ENCODE assay signal across 2 cellular contexts in the genomic region with DNA sequence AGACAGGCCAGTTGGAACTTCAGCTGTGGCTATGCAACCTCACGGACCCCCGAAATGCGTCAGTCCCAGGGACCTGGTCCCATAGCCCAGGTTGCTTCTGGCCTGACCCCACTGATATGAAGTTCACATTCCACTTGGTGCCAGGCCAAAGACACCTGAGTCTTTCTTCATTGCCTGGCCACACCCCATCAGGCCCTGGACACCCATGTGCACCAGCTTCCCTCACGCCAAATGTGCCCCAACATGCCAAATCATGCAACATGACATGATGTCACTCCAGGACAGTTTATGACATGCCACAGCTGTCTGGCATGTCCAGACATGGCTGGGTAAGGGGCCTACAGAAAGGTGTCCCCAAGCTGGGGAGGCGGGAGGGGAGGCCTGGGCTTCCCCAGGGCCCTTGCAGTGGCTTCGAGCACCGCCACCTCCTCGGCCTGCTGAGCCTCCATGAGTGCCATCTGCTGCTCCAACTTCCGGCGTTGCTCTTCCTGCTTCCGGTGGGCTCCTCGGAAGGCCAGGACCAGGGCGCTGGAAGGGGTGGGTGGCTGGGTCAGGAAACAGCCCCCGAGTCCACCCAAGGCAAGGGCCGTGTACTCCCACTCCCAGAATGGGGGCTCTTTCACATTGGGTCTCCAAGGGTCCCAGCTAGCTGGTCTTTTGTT.
A peak's percentile ranks its signal among the peaks of the same experiment; 100 is the strongest.
TF ChIP-seq lines count a peak whose summit lies in the region.

No MANE protein-coding gene starts in this region.

TF ChIP-seq in HEK293, 187 proteins besides CTCF, POLR2A, EP300 and RAD21:
- TF ChIP-seq, protein P1, sequence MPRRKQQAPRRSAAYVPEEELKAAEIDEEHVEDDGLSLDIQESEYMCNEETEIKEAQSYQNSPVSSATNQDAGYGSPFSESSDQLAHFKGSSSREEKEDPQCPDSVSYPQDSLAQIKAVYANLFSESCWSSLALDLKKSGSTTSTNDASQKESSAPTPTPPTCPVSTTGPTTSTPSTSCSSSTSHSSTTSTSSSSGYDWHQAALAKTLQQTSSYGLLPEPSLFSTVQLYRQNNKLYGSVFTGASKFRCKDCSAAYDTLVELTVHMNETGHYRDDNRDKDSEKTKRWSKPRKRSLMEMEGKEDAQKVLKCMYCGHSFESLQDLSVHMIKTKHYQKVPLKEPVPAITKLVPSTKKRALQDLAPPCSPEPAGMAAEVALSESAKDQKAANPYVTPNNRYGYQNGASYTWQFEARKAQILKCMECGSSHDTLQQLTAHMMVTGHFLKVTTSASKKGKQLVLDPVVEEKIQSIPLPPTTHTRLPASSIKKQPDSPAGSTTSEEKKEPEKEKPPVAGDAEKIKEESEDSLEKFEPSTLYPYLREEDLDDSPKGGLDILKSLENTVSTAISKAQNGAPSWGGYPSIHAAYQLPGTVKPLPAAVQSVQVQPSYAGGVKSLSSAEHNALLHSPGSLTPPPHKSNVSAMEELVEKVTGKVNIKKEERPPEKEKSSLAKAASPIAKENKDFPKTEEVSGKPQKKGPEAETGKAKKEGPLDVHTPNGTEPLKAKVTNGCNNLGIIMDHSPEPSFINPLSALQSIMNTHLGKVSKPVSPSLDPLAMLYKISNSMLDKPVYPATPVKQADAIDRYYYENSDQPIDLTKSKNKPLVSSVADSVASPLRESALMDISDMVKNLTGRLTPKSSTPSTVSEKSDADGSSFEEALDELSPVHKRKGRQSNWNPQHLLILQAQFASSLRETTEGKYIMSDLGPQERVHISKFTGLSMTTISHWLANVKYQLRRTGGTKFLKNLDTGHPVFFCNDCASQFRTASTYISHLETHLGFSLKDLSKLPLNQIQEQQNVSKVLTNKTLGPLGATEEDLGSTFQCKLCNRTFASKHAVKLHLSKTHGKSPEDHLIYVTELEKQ (tag by site-specific recombination; IDR thresholded peaks at IDR 0.05; ENCODE audit: borderline replicate concordance) = no peak
- TF ChIP-seq, protein P2, sequence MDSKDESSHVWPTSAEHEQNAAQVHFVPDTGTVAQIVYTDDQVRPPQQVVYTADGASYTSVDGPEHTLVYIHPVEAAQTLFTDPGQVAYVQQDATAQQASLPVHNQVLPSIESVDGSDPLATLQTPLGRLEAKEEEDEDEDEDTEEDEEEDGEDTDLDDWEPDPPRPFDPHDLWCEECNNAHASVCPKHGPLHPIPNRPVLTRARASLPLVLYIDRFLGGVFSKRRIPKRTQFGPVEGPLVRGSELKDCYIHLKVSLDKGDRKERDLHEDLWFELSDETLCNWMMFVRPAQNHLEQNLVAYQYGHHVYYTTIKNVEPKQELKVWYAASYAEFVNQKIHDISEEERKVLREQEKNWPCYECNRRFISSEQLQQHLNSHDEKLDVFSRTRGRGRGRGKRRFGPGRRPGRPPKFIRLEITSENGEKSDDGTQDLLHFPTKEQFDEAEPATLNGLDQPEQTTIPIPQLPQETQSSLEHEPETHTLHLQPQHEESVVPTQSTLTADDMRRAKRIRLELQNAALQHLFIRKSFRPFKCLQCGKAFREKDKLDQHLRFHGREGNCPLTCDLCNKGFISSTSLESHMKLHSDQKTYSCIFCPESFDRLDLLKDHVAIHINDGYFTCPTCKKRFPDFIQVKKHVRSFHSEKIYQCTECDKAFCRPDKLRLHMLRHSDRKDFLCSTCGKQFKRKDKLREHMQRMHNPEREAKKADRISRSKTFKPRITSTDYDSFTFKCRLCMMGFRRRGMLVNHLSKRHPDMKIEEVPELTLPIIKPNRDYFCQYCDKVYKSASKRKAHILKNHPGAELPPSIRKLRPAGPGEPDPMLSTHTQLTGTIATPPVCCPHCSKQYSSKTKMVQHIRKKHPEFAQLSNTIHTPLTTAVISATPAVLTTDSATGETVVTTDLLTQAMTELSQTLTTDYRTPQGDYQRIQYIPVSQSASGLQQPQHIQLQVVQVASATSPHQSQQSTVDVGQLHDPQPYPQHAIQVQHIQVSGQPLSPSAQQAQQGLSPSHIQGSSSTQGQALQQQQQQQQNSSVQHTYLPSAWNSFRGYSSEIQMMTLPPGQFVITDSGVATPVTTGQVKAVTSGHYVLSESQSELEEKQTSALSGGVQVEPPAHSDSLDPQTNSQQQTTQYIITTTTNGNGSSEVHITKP (tag by site-specific recombination; IDR thresholded peaks at IDR 0.05) = peak; percentile 44
- TF ChIP-seq ZNF623 (tag by site-specific recombination; IDR thresholded peaks at IDR 0.05) = peak; percentile 18; the same call in 1 of the 2 replicates

TF ChIP-seq in K562, 482 proteins besides CTCF, POLR2A, EP300 and RAD21:
- TF ChIP-seq, protein P3, sequence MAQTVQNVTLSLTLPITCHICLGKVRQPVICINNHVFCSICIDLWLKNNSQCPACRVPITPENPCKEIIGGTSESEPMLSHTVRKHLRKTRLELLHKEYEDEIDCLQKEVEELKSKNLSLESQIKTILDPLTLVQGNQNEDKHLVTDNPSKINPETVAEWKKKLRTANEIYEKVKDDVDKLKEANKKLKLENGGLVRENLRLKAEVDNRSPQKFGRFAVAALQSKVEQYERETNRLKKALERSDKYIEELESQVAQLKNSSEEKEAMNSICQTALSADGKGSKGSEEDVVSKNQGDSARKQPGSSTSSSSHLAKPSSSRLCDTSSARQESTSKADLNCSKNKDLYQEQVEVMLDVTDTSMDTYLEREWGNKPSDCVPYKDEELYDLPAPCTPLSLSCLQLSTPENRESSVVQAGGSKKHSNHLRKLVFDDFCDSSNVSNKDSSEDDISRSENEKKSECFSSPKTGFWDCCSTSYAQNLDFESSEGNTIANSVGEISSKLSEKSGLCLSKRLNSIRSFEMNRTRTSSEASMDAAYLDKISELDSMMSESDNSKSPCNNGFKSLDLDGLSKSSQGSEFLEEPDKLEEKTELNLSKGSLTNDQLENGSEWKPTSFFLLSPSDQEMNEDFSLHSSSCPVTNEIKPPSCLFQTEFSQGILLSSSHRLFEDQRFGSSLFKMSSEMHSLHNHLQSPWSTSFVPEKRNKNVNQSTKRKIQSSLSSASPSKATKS (CRISPR knock-in tag; IDR thresholded peaks at IDR 0.05) = no peak
- no peak for TF ChIP-seq EWSR1 (IDR thresholded peaks at IDR 0.05; ENCODE audit: borderline replicate concordance, low read depth, partially characterized antibody)
- TF ChIP-seq CEBPG (CRISPR knock-in tag; IDR thresholded peaks at IDR 0.05) = peak; percentile 25; the same call in 1 of the 2 replicates
- TF ChIP-seq CEBPG (tag; conservative IDR thresholded peaks at IDR 0.05 in 1 of 2, IDR thresholded peaks at IDR 0.05 in 1 of 2) = no peak
- no peak for TF ChIP-seq ELF2 (CRISPR knock-in tag; IDR thresholded peaks at IDR 0.05)
- TF ChIP-seq BRCA1 (IDR thresholded peaks at IDR 0.05) = no peak
- 0 out of 2 replicates have a peak, but pooled peaks have one; percentile 26 for TF ChIP-seq BRCA1 (CRISPR knock-in tag; IDR thresholded peaks at IDR 0.05)
- TF ChIP-seq, protein P4, sequence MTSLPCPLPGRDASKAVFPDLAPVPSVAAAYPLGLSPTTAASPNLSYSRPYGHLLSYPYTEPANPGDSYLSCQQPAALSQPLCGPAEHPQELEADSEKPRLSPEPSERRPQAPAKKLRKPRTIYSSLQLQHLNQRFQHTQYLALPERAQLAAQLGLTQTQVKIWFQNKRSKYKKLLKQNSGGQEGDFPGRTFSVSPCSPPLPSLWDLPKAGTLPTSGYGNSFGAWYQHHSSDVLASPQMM (CRISPR knock-in tag; IDR thresholded peaks at IDR 0.05) = no peak
- TF ChIP-seq RUNX1 (IDR thresholded peaks at IDR 0.05; ENCODE audit: low read depth) = no peak
- no peak for TF ChIP-seq SAFB2 (IDR thresholded peaks at IDR 0.05; ENCODE audit: borderline replicate concordance, low read depth, low read length, severe bottlenecking)
- TF ChIP-seq, protein P5, sequence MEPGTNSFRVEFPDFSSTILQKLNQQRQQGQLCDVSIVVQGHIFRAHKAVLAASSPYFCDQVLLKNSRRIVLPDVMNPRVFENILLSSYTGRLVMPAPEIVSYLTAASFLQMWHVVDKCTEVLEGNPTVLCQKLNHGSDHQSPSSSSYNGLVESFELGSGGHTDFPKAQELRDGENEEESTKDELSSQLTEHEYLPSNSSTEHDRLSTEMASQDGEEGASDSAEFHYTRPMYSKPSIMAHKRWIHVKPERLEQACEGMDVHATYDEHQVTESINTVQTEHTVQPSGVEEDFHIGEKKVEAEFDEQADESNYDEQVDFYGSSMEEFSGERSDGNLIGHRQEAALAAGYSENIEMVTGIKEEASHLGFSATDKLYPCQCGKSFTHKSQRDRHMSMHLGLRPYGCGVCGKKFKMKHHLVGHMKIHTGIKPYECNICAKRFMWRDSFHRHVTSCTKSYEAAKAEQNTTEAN (CRISPR knock-in tag; IDR thresholded peaks at IDR 0.05) = no peak
- TF ChIP-seq, protein P6, sequence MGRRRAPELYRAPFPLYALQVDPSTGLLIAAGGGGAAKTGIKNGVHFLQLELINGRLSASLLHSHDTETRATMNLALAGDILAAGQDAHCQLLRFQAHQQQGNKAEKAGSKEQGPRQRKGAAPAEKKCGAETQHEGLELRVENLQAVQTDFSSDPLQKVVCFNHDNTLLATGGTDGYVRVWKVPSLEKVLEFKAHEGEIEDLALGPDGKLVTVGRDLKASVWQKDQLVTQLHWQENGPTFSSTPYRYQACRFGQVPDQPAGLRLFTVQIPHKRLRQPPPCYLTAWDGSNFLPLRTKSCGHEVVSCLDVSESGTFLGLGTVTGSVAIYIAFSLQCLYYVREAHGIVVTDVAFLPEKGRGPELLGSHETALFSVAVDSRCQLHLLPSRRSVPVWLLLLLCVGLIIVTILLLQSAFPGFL (CRISPR knock-in tag; IDR thresholded peaks at IDR 0.05) = no peak
- no peak for TF ChIP-seq MTF1 (CRISPR knock-in tag; IDR thresholded peaks at IDR 0.05; ENCODE audit: borderline replicate concordance)
- no peak for TF ChIP-seq TOE1 (IDR thresholded peaks at IDR 0.05; ENCODE audit: borderline replicate concordance)
- no peak for TF ChIP-seq TOE1 (CRISPR knock-in tag; IDR thresholded peaks at IDR 0.05; ENCODE audit: borderline replicate concordance, low read depth)
- TF ChIP-seq ZC3H4 (CRISPR knock-in tag; IDR thresholded peaks at IDR 0.05; ENCODE audit: borderline replicate concordance) = 0 out of 2 replicates have a peak, but pooled peaks have one; percentile 45
- TF ChIP-seq, protein P2 (IDR thresholded peaks at IDR 0.05; ENCODE audit: partially characterized antibody) = peak; percentile 29
- TF ChIP-seq, protein P7, sequence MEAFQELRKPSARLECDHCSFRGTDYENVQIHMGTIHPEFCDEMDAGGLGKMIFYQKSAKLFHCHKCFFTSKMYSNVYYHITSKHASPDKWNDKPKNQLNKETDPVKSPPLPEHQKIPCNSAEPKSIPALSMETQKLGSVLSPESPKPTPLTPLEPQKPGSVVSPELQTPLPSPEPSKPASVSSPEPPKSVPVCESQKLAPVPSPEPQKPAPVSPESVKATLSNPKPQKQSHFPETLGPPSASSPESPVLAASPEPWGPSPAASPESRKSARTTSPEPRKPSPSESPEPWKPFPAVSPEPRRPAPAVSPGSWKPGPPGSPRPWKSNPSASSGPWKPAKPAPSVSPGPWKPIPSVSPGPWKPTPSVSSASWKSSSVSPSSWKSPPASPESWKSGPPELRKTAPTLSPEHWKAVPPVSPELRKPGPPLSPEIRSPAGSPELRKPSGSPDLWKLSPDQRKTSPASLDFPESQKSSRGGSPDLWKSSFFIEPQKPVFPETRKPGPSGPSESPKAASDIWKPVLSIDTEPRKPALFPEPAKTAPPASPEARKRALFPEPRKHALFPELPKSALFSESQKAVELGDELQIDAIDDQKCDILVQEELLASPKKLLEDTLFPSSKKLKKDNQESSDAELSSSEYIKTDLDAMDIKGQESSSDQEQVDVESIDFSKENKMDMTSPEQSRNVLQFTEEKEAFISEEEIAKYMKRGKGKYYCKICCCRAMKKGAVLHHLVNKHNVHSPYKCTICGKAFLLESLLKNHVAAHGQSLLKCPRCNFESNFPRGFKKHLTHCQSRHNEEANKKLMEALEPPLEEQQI (IDR thresholded peaks at IDR 0.05) = no peak
TF ChIP-seq in K562: peak in this region for 4.
